In the genomic region with DNA sequence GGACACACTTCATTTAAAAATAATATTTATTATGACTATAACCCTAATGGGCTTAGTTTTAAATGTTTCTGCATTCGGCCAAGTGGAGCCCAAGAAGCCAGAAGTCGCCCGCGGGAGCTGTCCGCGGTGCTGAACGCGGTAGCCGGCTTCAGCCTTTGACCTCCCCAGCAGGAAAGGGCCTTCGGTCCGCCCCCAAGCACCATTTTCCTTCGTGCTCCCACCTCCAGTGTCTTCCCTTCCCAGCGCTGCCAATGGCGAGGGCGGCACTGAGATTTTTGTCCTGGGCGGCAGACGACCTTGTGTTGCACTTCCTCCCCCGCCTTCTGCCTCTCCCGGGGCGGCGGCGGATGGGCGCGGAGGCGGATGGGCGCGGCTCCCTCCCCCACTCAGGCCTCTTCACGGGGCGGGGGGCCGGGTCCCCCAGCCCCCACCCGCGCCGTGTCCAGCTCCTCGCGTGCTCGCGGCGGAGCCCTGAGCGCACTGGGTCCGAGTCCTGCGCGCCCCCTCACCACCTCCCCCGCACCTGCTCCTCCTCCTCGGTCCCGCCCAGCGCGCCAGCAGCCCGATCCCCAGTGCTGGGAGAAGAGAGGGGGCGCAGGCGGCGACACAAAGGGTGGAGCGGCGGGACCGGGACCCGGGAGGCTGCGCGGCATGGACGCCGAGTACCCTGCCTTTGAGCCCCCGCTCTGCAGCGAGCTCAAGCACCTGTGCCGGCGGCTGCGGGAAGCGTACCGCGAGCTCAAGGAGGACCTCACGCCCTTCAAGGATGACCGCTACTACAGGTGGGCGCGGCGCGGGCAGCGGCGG, we compare ENCODE assay signal across 1 cellular context.
A peak's percentile ranks its signal among the peaks of the same experiment; 100 is the strongest.
TF ChIP-seq lines count a peak whose summit lies in the region.

No MANE protein-coding gene starts in this region.

TF ChIP-seq in HepG2, 621 proteins besides CTCF, POLR2A, EP300 and RAD21 (continued from another document and continues in another):
- TF ChIP-seq, protein P1, sequence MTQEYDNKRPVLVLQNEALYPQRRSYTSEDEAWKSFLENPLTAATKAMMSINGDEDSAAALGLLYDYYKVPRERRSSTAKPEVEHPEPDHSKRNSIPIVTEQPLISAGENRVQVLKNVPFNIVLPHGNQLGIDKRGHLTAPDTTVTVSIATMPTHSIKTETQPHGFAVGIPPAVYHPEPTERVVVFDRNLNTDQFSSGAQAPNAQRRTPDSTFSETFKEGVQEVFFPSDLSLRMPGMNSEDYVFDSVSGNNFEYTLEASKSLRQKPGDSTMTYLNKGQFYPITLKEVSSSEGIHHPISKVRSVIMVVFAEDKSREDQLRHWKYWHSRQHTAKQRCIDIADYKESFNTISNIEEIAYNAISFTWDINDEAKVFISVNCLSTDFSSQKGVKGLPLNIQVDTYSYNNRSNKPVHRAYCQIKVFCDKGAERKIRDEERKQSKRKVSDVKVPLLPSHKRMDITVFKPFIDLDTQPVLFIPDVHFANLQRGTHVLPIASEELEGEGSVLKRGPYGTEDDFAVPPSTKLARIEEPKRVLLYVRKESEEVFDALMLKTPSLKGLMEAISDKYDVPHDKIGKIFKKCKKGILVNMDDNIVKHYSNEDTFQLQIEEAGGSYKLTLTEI (CRISPR knock-in tag; conservative IDR thresholded peaks at IDR 0.05), result no peak
- no peak for TF ChIP-seq ATM (IDR thresholded peaks at IDR 0.05; ENCODE audit: borderline replicate concordance)
- TF ChIP-seq SNRNP70 (IDR thresholded peaks at IDR 0.05; ENCODE audit: low read depth, low read length), result no peak
- no peak for TF ChIP-seq ZBTB14 (CRISPR knock-in tag; IDR thresholded peaks at IDR 0.05)
- TF ChIP-seq, protein P2, sequence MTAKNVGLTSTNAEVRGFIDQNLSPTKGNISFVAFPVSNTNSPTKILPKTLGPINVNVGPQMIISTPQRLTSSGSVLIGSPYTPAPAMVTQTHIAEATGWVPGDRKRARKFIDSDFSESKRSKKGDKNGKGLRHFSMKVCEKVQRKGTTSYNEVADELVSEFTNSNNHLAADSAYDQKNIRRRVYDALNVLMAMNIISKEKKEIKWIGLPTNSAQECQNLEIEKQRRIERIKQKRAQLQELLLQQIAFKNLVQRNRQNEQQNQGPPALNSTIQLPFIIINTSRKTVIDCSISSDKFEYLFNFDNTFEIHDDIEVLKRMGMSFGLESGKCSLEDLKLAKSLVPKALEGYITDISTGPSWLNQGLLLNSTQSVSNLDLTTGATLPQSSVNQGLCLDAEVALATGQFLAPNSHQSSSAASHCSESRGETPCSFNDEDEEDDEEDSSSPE (CRISPR knock-in tag; IDR thresholded peaks at IDR 0.05), result peak; percentile 76
- TF ChIP-seq MXD4 (CRISPR knock-in tag; IDR thresholded peaks at IDR 0.05), result peak; percentile 98
- TF ChIP-seq EHMT2 (IDR thresholded peaks at IDR 0.05; ENCODE audit: borderline replicate concordance, low read depth, low read length), result peak; percentile 100
- TF ChIP-seq IKZF4 (CRISPR knock-in tag; IDR thresholded peaks at IDR 0.05; ENCODE audit: borderline replicate concordance, low read depth, not compliant biosample characterization), result peak; percentile 94
- no peak for TF ChIP-seq RARG (CRISPR knock-in tag; IDR thresholded peaks at IDR 0.05; ENCODE audit: low read depth)
- TF ChIP-seq SMYD3 (CRISPR knock-in tag; IDR thresholded peaks at IDR 0.05), result peak; percentile 95
- TF ChIP-seq ZNF224 (CRISPR knock-in tag; IDR thresholded peaks at IDR 0.05), result peak; percentile 95
- TF ChIP-seq, protein P3, sequence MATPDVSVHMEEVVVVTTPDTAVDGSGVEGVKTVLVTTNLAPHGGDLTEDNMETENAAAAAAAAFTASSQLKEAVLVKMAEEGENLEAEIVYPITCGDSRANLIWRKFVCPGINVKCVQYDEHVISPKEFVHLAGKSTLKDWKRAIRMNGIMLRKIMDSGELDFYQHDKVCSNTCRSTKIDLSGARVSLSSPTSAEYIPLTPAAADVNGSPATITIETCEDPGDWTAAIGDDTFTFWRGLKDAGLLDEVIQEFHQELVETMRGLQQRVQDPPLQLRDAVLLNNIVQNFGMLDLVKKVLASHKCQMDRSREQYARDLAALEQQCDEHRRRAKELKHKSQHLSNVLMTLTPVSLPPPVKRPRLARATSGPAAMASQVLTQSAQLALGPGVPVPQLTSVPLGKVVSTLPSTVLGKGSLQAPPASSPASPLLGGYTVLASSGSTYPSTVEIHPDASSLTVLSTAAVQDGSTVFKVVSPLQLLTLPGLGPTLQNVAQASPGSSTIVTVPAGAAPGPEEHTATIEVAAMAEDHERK (CRISPR knock-in tag; IDR thresholded peaks at IDR 0.05; ENCODE audit: low read depth), result no peak
- TF ChIP-seq ZEB1 (IDR thresholded peaks at IDR 0.05; ENCODE audit: insufficient replicate concordance, low read depth), result no peak
- TF ChIP-seq MTA3 (CRISPR knock-in tag; IDR thresholded peaks at IDR 0.05), result peak; percentile 87; the same call in 1 of the 2 replicates
- TF ChIP-seq NPAS2 (CRISPR knock-in tag; IDR thresholded peaks at IDR 0.05; ENCODE audit: borderline replicate concordance), result no peak
- TF ChIP-seq STAG1 (CRISPR knock-in tag; IDR thresholded peaks at IDR 0.05), result peak; percentile 34
- TF ChIP-seq, protein P4, sequence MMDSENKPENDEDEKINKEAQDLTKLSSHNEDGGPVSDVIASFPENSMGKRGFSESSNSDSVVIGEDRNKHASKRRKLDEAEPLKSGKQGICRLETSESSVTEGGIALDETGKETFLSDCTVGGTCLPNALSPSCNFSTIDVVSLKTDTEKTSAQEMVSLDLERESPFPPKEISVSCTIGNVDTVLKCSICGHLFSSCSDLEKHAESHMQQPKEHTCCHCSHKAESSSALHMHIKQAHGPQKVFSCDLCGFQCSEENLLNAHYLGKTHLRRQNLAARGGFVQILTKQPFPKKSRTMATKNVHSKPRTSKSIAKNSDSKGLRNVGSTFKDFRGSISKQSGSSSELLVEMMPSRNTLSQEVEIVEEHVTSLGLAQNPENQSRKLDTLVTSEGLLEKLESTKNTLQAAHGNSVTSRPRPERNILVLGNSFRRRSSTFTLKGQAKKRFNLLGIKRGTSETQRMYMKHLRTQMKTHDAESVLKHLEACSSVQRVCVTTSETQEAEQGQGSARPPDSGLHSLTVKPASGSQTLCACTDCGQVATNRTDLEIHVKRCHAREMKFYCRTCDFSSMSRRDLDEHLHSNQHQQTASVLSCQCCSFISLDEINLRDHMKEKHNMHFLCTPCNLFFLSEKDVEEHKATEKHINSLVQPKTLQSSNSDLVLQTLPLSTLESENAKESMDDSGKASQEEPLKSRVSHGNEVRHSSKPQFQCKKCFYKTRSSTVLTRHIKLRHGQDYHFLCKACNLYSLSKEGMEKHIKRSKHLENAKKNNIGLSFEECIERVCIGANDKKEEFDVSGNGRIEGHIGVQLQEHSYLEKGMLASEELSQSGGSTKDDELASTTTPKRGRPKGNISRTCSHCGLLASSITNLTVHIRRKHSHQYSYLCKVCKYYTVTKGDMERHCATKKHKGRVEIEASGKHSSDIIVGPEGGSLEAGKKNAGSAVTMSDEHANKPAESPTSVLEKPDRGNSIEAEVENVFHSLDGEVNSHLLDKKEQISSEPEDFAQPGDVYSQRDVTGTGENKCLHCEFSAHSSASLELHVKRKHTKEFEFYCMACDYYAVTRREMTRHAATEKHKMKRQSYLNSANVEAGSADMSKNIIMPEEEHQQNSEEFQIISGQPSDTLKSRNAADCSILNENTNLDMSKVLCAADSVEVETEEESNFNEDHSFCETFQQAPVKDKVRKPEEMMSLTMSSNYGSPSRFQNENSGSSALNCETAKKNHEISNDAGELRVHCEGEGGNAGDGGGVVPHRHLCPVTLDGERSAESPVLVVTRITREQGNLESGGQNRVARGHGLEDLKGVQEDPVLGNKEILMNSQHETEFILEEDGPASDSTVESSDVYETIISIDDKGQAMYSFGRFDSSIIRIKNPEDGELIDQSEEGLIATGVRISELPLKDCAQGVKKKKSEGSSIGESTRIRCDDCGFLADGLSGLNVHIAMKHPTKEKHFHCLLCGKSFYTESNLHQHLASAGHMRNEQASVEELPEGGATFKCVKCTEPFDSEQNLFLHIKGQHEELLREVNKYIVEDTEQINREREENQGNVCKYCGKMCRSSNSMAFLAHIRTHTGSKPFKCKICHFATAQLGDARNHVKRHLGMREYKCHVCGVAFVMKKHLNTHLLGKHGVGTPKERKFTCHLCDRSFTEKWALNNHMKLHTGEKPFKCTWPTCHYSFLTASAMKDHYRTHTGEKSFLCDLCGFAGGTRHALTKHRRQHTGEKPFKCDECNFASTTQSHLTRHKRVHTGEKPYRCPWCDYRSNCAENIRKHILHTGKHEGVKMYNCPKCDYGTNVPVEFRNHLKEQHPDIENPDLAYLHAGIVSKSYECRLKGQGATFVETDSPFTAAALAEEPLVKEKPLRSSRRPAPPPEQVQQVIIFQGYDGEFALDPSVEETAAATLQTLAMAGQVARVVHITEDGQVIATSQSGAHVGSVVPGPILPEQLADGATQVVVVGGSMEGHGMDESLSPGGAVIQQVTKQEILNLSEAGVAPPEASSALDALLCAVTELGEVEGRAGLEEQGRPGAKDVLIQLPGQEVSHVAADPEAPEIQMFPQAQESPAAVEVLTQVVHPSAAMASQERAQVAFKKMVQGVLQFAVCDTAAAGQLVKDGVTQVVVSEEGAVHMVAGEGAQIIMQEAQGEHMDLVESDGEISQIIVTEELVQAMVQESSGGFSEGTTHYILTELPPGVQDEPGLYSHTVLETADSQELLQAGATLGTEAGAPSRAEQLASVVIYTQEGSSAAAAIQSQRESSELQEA (CRISPR knock-in tag; IDR thresholded peaks at IDR 0.05; ENCODE audit: not compliant biosample characterization), result peak; percentile 82
- TF ChIP-seq HNRNPK (IDR thresholded peaks at IDR 0.05; ENCODE audit: low read depth, low read length, poor library complexity, severe bottlenecking), result peak; percentile 51
- TF ChIP-seq TSC22D2 (CRISPR knock-in tag; IDR thresholded peaks at IDR 0.05; ENCODE audit: borderline replicate concordance), result peak; percentile 99
- TF ChIP-seq PHF21A (CRISPR knock-in tag; IDR thresholded peaks at IDR 0.05), result peak; percentile 98
- TF ChIP-seq, protein P5, sequence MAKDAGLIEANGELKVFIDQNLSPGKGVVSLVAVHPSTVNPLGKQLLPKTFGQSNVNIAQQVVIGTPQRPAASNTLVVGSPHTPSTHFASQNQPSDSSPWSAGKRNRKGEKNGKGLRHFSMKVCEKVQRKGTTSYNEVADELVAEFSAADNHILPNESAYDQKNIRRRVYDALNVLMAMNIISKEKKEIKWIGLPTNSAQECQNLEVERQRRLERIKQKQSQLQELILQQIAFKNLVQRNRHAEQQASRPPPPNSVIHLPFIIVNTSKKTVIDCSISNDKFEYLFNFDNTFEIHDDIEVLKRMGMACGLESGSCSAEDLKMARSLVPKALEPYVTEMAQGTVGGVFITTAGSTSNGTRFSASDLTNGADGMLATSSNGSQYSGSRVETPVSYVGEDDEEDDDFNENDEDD (CRISPR knock-in tag; IDR thresholded peaks at IDR 0.05; ENCODE audit: borderline replicate concordance), result 0 out of 2 replicates have a peak, but pooled peaks have one; percentile 52
- TF ChIP-seq, protein P6, sequence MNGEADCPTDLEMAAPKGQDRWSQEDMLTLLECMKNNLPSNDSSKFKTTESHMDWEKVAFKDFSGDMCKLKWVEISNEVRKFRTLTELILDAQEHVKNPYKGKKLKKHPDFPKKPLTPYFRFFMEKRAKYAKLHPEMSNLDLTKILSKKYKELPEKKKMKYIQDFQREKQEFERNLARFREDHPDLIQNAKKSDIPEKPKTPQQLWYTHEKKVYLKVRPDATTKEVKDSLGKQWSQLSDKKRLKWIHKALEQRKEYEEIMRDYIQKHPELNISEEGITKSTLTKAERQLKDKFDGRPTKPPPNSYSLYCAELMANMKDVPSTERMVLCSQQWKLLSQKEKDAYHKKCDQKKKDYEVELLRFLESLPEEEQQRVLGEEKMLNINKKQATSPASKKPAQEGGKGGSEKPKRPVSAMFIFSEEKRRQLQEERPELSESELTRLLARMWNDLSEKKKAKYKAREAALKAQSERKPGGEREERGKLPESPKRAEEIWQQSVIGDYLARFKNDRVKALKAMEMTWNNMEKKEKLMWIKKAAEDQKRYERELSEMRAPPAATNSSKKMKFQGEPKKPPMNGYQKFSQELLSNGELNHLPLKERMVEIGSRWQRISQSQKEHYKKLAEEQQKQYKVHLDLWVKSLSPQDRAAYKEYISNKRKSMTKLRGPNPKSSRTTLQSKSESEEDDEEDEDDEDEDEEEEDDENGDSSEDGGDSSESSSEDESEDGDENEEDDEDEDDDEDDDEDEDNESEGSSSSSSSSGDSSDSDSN (CRISPR knock-in tag; IDR thresholded peaks at IDR 0.05), result peak; percentile 86
- peak; percentile 98 for TF ChIP-seq ZNF766 (CRISPR knock-in tag; IDR thresholded peaks at IDR 0.05; ENCODE audit: borderline replicate concordance)
- TF ChIP-seq, protein P7, sequence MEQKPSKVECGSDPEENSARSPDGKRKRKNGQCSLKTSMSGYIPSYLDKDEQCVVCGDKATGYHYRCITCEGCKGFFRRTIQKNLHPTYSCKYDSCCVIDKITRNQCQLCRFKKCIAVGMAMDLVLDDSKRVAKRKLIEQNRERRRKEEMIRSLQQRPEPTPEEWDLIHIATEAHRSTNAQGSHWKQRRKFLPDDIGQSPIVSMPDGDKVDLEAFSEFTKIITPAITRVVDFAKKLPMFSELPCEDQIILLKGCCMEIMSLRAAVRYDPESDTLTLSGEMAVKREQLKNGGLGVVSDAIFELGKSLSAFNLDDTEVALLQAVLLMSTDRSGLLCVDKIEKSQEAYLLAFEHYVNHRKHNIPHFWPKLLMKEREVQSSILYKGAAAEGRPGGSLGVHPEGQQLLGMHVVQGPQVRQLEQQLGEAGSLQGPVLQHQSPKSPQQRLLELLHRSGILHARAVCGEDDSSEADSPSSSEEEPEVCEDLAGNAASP (CRISPR knock-in tag; IDR thresholded peaks at IDR 0.05; ENCODE audit: borderline replicate concordance), result peak; percentile 95
- TF ChIP-seq ZNF614 (CRISPR knock-in tag; IDR thresholded peaks at IDR 0.05; ENCODE audit: borderline replicate concordance), result peak; percentile 93
- peak; percentile 92 for TF ChIP-seq KAT8 (CRISPR knock-in tag; IDR thresholded peaks at IDR 0.05)
- peak; percentile 98 for TF ChIP-seq ZNF430 (CRISPR knock-in tag; IDR thresholded peaks at IDR 0.05)
- TF ChIP-seq TEF (CRISPR knock-in tag; IDR thresholded peaks at IDR 0.05), result peak; percentile 96
- no peak for TF ChIP-seq PLRG1 (conservative IDR thresholded peaks at IDR 0.05)
- peak; percentile 95 for TF ChIP-seq HOXD1 (CRISPR knock-in tag; IDR thresholded peaks at IDR 0.05)
- TF ChIP-seq ETV6 (CRISPR knock-in tag; conservative IDR thresholded peaks at IDR 0.05), result peak; percentile 99
- TF ChIP-seq ZNF775 (CRISPR knock-in tag; IDR thresholded peaks at IDR 0.05; ENCODE audit: borderline replicate concordance), result peak; percentile 32; the same call in 1 of the 2 replicates
- TF ChIP-seq SP5 (CRISPR knock-in tag; IDR thresholded peaks at IDR 0.05; ENCODE audit: borderline replicate concordance, low read depth), result 0 out of 2 replicates have a peak, but pooled peaks have one; percentile 56
- peak; percentile 90 for TF ChIP-seq ZBTB38 (CRISPR knock-in tag; IDR thresholded peaks at IDR 0.05)
